ENCODE assay signal across 8 cellular contexts in the genomic region with DNA sequence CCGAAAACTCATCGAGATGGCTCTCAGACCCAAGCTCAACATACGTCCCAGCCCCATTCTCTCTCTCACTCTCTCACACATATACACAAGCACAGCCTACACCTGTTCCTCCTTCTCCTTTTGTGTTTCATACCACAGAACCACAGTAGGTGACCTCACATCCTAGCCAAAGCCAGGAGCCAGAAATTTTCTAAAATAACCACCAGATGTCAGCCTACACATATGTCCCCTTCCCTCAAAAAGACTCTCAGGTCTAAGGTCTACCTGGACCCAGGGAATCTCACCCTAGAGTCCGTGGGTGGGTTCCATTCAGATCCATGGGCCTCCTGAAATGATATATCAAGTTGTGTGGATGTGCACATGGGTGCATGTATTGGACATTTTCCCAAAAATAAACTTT.
A peak's percentile ranks its signal among the peaks of the same experiment; 100 is the strongest.
DNase-seq lines count a peak whose midpoint lies in the region; ATAC-seq and TF ChIP-seq lines count a peak whose summit lies in the region.

No MANE protein-coding gene starts in this region.

- H3K4me3 Mint-ChIP-seq in activated T-helper 17 cell treated with anti-CD3 and anti-CD28 coated beads, Interleukin-2, amount 50 U/mL, for 72 hours, result no peak overlapping the region

- peak; percentile 22 for DNase-seq in HPDE6-E6E7 (ENCODE audit: extremely low spot score)
- peak; percentile 27 to 48 for DNase-seq in lung microvascular endothelial cell (ENCODE audit: low read depth in 2 of 2)
- no peak for DNase-seq in OCI-M2 (lab: John Stamatoyannopoulos, UW; ENCODE audit: unreplicated experiment)
- DNase-seq in pons (ENCODE audit: low spot score), result no peak

- no peaks in the 10 kb centered on the region for H3K4me1 Mint-ChIP-seq in activated T-helper 17 cell treated with anti-CD3 and anti-CD28 coated beads, Interleukin-2, amount 50 U/mL, for 72 hours

- H3K27ac Mint-ChIP-seq in activated T-helper 17 cell treated with anti-CD3 and anti-CD28 coated beads, Interleukin-2, amount 50 U/mL, for 72 hours, result no peak overlapping the region

- peaks cover 19% of the 10 kb centered on the region for H3K27me3 Mint-ChIP-seq in activated T-helper 17 cell treated with anti-CD3 and anti-CD28 coated beads, Interleukin-2, amount 50 U/mL, for 72 hours

- TF ChIP-seq CTCF in GM12874 (IDR thresholded peaks at IDR 0.05; ENCODE audit: insufficient read depth, low read depth, low read length), result 0 out of 2 replicates have a peak, but pooled peaks have one; percentile 13

- no peaks in the 10 kb centered on the region for H3K9me3 Mint-ChIP-seq in activated T-helper 17 cell treated with anti-CD3 and anti-CD28 coated beads, Interleukin-2, amount 50 U/mL, for 72 hours

- H3K36me3 Mint-ChIP-seq in activated T-helper 17 cell treated with anti-CD3 and anti-CD28 coated beads, Interleukin-2, amount 50 U/mL, for 72 hours (ENCODE audit: low read depth), result no peaks in the 10 kb centered on the region

- peak; percentile 99 for ATAC-seq in GM21515 (IDR thresholded peaks at IDR 0.05; ENCODE audit: unreplicated experiment)
- ATAC-seq in SK-N-SH treated with all-trans-retinoic acid at 6 μM for 48 hours, result peak; percentile 82
- no peak for ATAC-seq in activated T-helper 17 cell treated with anti-CD3 and anti-CD28 coated beads, Interleukin-2, amount 50 U/mL, for 72 hours (replicated peaks)

TF ChIP-seq in SK-N-SH treated with all-trans-retinoic acid at 6 μM for 48 hours, 23 proteins besides CTCF, POLR2A, EP300 and RAD21:
- no peak for TF ChIP-seq ZFP3 (CRISPR knock-in tag; IDR thresholded peaks at IDR 0.05)

Comparison
In these comparisons a context has a peak if more than half of its experiments do, and no peak if none do; other contexts are left out.
1. DNase-seq: peak in HPDE6-E6E7 (single experiment) and lung microvascular endothelial cell (2 of 2); none in OCI-M2 (single experiment) and pons (single experiment).